Comparison of ENCODE assay signal across 8 cellular contexts in genomic region chr1:151327223-151327902, GRCh38. TPM values are rescaled to one million over a fixed set of nuclear protein-coding genes. Genes with fewer than 3 reads are reported as not detected.
DNase-seq lines count a peak whose midpoint lies in the region; ATAC-seq and TF ChIP-seq lines count a peak whose summit lies in the region.

TSS of gene PI4KB (minus strand) at chr1:151327416. CDS start at chr1:151316481, 10,935 bp downstream.

- H2BK5ac ChIP-seq in trophoblast cell (ENCODE audit: low read depth, low read length, poor library complexity) = peak within 1 kb of the TSS; percentile 81

- H2AK5ac ChIP-seq in trophoblast cell (ENCODE audit: low read length) = peak within 1 kb of the TSS; percentile 91

- peak within 1 kb of the TSS; percentile 91 for H3K4me2 ChIP-seq in trophoblast cell (ENCODE audit: low read length)

- ATAC-seq in HG02840 (IDR thresholded peaks at IDR 0.05; ENCODE audit: low FRiP score, unreplicated experiment) (peak; percentile 68), heart left ventricle (peak; percentile 97 to 98 (median 98))

- peak within 1 kb of the TSS; percentile 93 for H2AFZ ChIP-seq in trophoblast cell (ENCODE audit: insufficient read depth, low read length, poor library complexity)

- H3K36me3 ChIP-seq in heart left ventricle (peaks cover 0 to 34% (median 21%) of the 10 kb centered on the region in 9 donors), trophoblast cell (ENCODE audit: control insufficient read depth in 1 of 2, insufficient read depth in 2 of 2, low read length in 2 of 2) (peaks cover 8% of the 10 kb centered on the region in 2 experiments), tibial nerve (peaks cover 0 to 36% (median 0%) of the 10 kb centered on the region in 3 donors)

- H3K4me3 ChIP-seq in heart left ventricle = peak within 1 kb of the TSS; percentile 70 to 95 (median 86)
- H3K4me3 ChIP-seq in trophoblast cell (ENCODE audit: low read depth, low read length) = peak within 1 kb of the TSS; percentile 70
- peak within 1 kb of the TSS; percentile 74 to 90 (median 82) for H3K4me3 ChIP-seq in tibial nerve

- peak within 1 kb of the TSS; percentile 63 for H2BK120ac ChIP-seq in trophoblast cell (ENCODE audit: insufficient read depth, low read length, poor library complexity)

- peak within 1 kb of the TSS; percentile 33 for H3K18ac ChIP-seq in trophoblast cell (ENCODE audit: low read length)

- peak in 1 of 2 donors; percentile 85 for TF ChIP-seq POLR2A in heart left ventricle (IDR thresholded peaks at IDR 0.05)
- TF ChIP-seq POLR2A in tibial nerve (IDR thresholded peaks at IDR 0.05) = peak; percentile 53 to 73

- H3K27me3 Mint-ChIP-seq in T-helper 1 cell treated with Interleukin-12 subunit alpha and Interleukin-12 subunit beta and Interleukin-4 antibody, amounts not matched to agents 30 μg/mL and 1 μg/mL, for 36 hours (ENCODE audit: low read depth) = no peaks in the 10 kb centered on the region

- no peaks in the 10 kb centered on the region for H3K9me3 Mint-ChIP-seq in T-helper 1 cell treated with Interleukin-12 subunit alpha and Interleukin-12 subunit beta and Interleukin-4 antibody, amounts not matched to agents 30 μg/mL and 1 μg/mL, for 36 hours

- 0 to 1% (median 0%) methylated on average over 38 to 40 of the region's 40 CpGs for whole genome bisulfite sequencing in heart left ventricle, 4 donors
- WGBS in trophoblast cell (ENCODE audit: extremely low coverage, insufficient coverage, insufficient read length) = no CpG with 5 or more reads among the region's 40 CpGs
- WGBS in tibial nerve, 2 donors = 0% methylated on average over 40 of the region's 40 CpGs

- peak within 1 kb of the TSS; percentile 99 for H3K27ac Mint-ChIP-seq in T-helper 1 cell treated with Interleukin-12 subunit alpha and Interleukin-12 subunit beta and Interleukin-4 antibody, amounts not matched to agents 30 μg/mL and 1 μg/mL, for 36 hours

- peaks cover 29% of the 10 kb centered on the region for H3K36me3 Mint-ChIP-seq in T-helper 1 cell treated with Interleukin-12 subunit alpha and Interleukin-12 subunit beta and Interleukin-4 antibody, amounts not matched to agents 30 μg/mL and 1 μg/mL, for 36 hours (ENCODE audit: low read depth)

- H3K27ac ChIP-seq in heart left ventricle (peak within 1 kb of the TSS; percentile 82 to 99 (median 96)), trophoblast cell (ENCODE audit: low read depth, low read length) (peak within 1 kb of the TSS; percentile 78), tibial nerve (peak within 1 kb of the TSS; percentile 86 to 96 (median 92))

- TF ChIP-seq EP300 in tibial nerve (IDR thresholded peaks at IDR 0.05) = peak; percentile 67 to 87

- peak within 1 kb of the TSS; percentile 93 for H4K8ac ChIP-seq in trophoblast cell (ENCODE audit: low read depth, low read length)

- H4K91ac ChIP-seq in trophoblast cell (ENCODE audit: low read depth, low read length) = peak within 1 kb of the TSS; percentile 79

- H3K14ac ChIP-seq in trophoblast cell (ENCODE audit: low read length) = peak within 1 kb of the TSS; percentile 85

- H3K4me3 Mint-ChIP-seq in T-helper 1 cell treated with Interleukin-12 subunit alpha and Interleukin-12 subunit beta and Interleukin-4 antibody, amounts not matched to agents 30 μg/mL and 1 μg/mL, for 36 hours = peak within 1 kb of the TSS; percentile 98

- peak within 1 kb of the TSS; percentile 8 for H2BK12ac ChIP-seq in trophoblast cell (ENCODE audit: low read length)

- H3K9ac ChIP-seq in trophoblast cell (ENCODE audit: low read length) = peak within 1 kb of the TSS; percentile 84

- peaks cover 28% of the 10 kb centered on the region for H3K4me1 Mint-ChIP-seq in T-helper 1 cell treated with Interleukin-12 subunit alpha and Interleukin-12 subunit beta and Interleukin-4 antibody, amounts not matched to agents 30 μg/mL and 1 μg/mL, for 36 hours (ENCODE audit: low read depth)

- H3K27me3 ChIP-seq in heart left ventricle = no peaks in the 10 kb centered on the region
- H3K27me3 ChIP-seq in trophoblast cell (ENCODE audit: insufficient read depth, low read length) = no peaks in the 10 kb centered on the region
- H3K27me3 ChIP-seq in tibial nerve = no peaks in the 10 kb centered on the region

- peaks cover 0 to 41% (median 24%) of the 10 kb centered on the region in 12 donors for H3K4me1 ChIP-seq in heart left ventricle
- peaks cover 10 to 18% of the 10 kb centered on the region in 2 experiments for H3K4me1 ChIP-seq in trophoblast cell (ENCODE audit: control insufficient read depth in 1 of 2, insufficient read depth in 2 of 2, low read length in 2 of 2)
- H3K4me1 ChIP-seq in tibial nerve = peaks cover 0 to 47% (median 19%) of the 10 kb centered on the region in 4 donors

- no peak within 1 kb of the TSS for H3K23ac ChIP-seq in trophoblast cell (ENCODE audit: low read length)

- peaks cover 7% of the 10 kb centered on the region for H3K79me2 ChIP-seq in trophoblast cell (ENCODE audit: control insufficient read depth, insufficient read depth, low read length, poor library complexity)

- TF ChIP-seq CTCF in GM10266 (IDR thresholded peaks at IDR 0.05; ENCODE audit: control insufficient read depth, insufficient read depth, low read depth, missing control alignments) (no peak), heart left ventricle (IDR thresholded peaks at IDR 0.05) (no peak), tibial nerve (IDR thresholded peaks at IDR 0.05) (peak in 2 of 5 experiments; percentile 22 to 31)

- H4K12ac ChIP-seq in trophoblast cell (ENCODE audit: low read depth, low read length) = peak within 1 kb of the TSS; percentile 54

- H3K9me3 ChIP-seq in heart left ventricle = no peaks in the 10 kb centered on the region
- peaks cover 2% of the 10 kb centered on the region for H3K9me3 ChIP-seq in trophoblast cell (ENCODE audit: insufficient read depth, low read depth, low read length)
- H3K9me3 ChIP-seq in tibial nerve = no peaks in the 10 kb centered on the region

- peak; percentile 96 for DNase-seq in GM10266 (ENCODE audit: extremely low spot score)
- DNase-seq in NCI-H1694 treated with DMSO at 0.1 percent for 48 hours (lab: John Stamatoyannopoulos, UW) = peak; percentile 99
- DNase-seq in amniotic epithelial cell (ENCODE audit: low read depth) = peak; percentile 97
- DNase-seq in heart left ventricle = peak; percentile 85 to 93 (median 91)
- DNase-seq in trophoblast cell = peak; percentile 96 to 99
- DNase-seq in tibial nerve (ENCODE audit: low spot score in 2 of 2) = peak; percentile 87 to 96

- peak within 1 kb of the TSS; percentile 97 for H3K4ac ChIP-seq in trophoblast cell (ENCODE audit: low read depth, low read length)

- H3K79me1 ChIP-seq in trophoblast cell (ENCODE audit: low read length) = peaks cover 11% of the 10 kb centered on the region

- intact Hi-C loops in heart left ventricle (cut with DNase I) = loop anchor here in 3 of 10 donors (1.0 to 5.0 kb wide), 5 partner anchors 14 to 71 kb away; partner anchors contain the start of genes PSMB4 (in 2 of the 3) and ZNF687 (in 1 of the 3)

RNA-seq across cellular contexts. Expression of gene PI4KB, which starts in this region (rescaled TPM):
- 10 to 100 TPM; 34.9 to 76.0 (median 49.8) TPM for total RNA-seq in heart left ventricle
- 10 to 100 TPM; 17.4 to 41.2 TPM for polyA plus RNA-seq in heart left ventricle
- 32.5 and 35.5 TPM in 2 replicates for polyA plus RNA-seq in trophoblast cell (2013)
- total RNA-seq in tibial nerve = 100 to 1,000 TPM in 1 of 4 donors, 10 to 100 TPM in 3; 69.9 to 100 (median 72.3) TPM

Comparison
In these comparisons a context has a peak if more than half of its experiments do, and no peak if none do; other contexts are left out.
1. Peak in every context shown above with its lines: DNase-seq, ATAC-seq, H3K4me3 ChIP-seq and H3K27ac ChIP-seq.